ENCODE assay signal across 26 cellular contexts in the genomic region with DNA sequence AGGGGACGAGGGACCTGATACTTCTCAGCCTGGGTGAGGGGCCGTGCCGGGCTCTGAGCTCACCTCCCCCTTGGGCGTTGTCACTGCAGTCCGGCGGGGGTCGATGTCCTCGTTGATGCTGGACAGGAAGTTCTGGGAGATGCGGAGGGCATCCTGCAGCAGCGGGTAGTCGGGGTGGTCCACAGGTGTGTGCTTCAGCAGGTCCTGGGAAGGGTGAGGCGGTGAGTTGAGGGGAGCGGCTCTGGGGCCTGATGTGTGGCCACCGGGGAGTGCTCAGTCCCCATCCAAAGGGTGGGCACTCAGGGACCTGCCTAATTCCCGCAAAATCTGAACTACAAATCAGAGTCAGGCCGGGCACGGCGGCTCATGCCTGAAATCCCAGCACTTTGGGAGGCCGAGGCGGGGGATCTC.
"Had no signal": no experiment of that assay in that cellular context is flagged by ENCODE, and none has a peak within 500 bp of the region (broad histone marks: within the 10 kb centered on the region; RNA-seq: fewer than 3 reads in every experiment).

No MANE protein-coding gene starts in this region.

- H3K27me3 ChIP-seq: body of pancreas, left lung, right atrium auricular region, tibial nerve had no signal

- H3K27ac Mint-ChIP-seq: activated CD8-positive, alpha-beta T cell treated with anti-CD3 and anti-CD28 coated beads for 36 hours; activated naive CD8-positive, alpha-beta T cell; activated T-helper 2 cell treated with anti-CD3 and anti-CD28 coated beads, Interferon-gamma antibody, Interleukin-2, Interleukin-4, amounts not matched to agents 10 μg/mL and 5 μg/mL and 100 μg/mL, durations not matched to agents 14 hours and 24 hours and 36 hours; effector memory CD8-positive, alpha-beta T cell; immature natural killer cell had no signal

- H3K4me3 Mint-ChIP-seq: activated CD8-positive, alpha-beta T cell treated with anti-CD3 and anti-CD28 coated beads for 36 hours; activated naive CD8-positive, alpha-beta T cell; activated T-cell treated with anti-CD3 and anti-CD28 coated beads, Interleukin-2, amount 50 U/mL, for 4 hours; effector memory CD8-positive, alpha-beta T cell; immature natural killer cell; naive B cell; neural crest cell had no signal

- H3K9me3 ChIP-seq: body of pancreas, left lung, right atrium auricular region, tibial nerve had no signal

- H3K4me3 ChIP-seq: body of pancreas, left lung, right atrium auricular region, tibial nerve had no signal

- H3K27ac ChIP-seq: body of pancreas, left lung, parathyroid adenoma, right atrium auricular region, tibial nerve had no signal

- H3K4me1 Mint-ChIP-seq: immature natural killer cell, naive B cell, neural crest cell had no signal

- H3K27me3 Mint-ChIP-seq: activated CD8-positive, alpha-beta T cell treated with anti-CD3 and anti-CD28 coated beads for 36 hours; activated naive CD8-positive, alpha-beta T cell; effector memory CD8-positive, alpha-beta T cell; naive B cell had no signal

- DNase-seq: activated CD4-positive, alpha-beta T cell treated with anti-CD3 and anti-CD28 coated beads, Interleukin-2, amount 50 U/mL, for 1 hour; activated CD4-positive, CD25-positive, alpha-beta regulatory T cell treated with anti-CD3 and anti-CD28 coated beads, Interleukin-2, amount 50 U/mL, for 72 hours; activated CD8-positive, alpha-beta T cell treated with anti-CD3 and anti-CD28 coated beads for 36 hours; activated naive CD4-positive, alpha-beta T cell; activated T-cell treated with anti-CD3 and anti-CD28 coated beads, Interleukin-2, amount 50 U/mL, for 4 hours; body of pancreas; cortex of kidney; effector memory CD8-positive, alpha-beta T cell; foreskin fibroblast; head of caudate nucleus; hypothalamus; immature natural killer cell; kidney glomerular epithelial cell; mammary epithelial cell; naive B cell; occipital lobe; stimulated activated naive CD4-positive, alpha-beta T cell treated with Interleukin-2 at 50 U/mL for 16 hours; T-helper 2 cell had no signal

- H3K9me3 Mint-ChIP-seq: activated CD8-positive, alpha-beta T cell treated with anti-CD3 and anti-CD28 coated beads for 36 hours; activated T-cell treated with anti-CD3 and anti-CD28 coated beads, Interleukin-2, amount 50 U/mL, for 4 hours; activated T-helper 2 cell treated with anti-CD3 and anti-CD28 coated beads, Interferon-gamma antibody, Interleukin-2, Interleukin-4, amounts not matched to agents 10 μg/mL and 5 μg/mL and 100 μg/mL, durations not matched to agents 14 hours and 24 hours and 36 hours; effector memory CD8-positive, alpha-beta T cell; immature natural killer cell; neural crest cell had no signal

- H3K4me1 ChIP-seq: left lung, tibial nerve had no signal

- ATAC-seq: activated CD8-positive, alpha-beta T cell treated with anti-CD3 and anti-CD28 coated beads for 36 hours; activated T-cell treated with anti-CD3 and anti-CD28 coated beads, Interleukin-2, amount 50 U/mL, for 4 hours; body of pancreas; effector memory CD8-positive, alpha-beta T cell; esophagus mucosa; left lung had no signal
